ENCODE assay signal across 8 cellular contexts in the genomic region with DNA sequence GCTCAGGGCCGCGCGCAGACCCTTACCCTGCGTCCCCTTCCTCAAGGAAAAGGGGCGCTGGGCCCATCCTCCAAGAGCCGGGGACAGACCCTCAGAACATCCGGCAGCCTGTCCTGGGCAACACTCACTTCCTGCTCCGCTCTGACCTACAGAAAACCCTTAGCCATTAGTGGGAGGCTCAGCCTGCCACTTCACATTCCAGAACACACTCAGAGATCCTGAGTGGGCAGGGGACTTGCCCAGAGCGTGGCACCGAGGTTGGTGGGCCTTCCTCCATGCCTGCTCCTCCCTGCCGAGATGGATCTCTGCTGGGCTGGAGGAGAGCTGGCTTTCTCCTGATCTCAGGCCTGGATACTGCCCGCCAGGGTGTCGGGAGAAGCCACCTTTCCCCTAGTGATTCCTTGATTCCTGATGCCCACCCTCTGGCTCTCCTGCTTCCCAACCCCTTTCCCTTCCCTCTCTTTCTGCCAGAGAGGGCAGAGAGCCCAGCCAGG. TPM values are rescaled to one million over a fixed set of nuclear protein-coding genes. Genes with fewer than 3 reads are reported as not detected.
A peak's percentile ranks its signal among the peaks of the same experiment; 100 is the strongest.
DNase-seq lines count a peak whose midpoint lies in the region; ATAC-seq, FAIRE-seq and TF ChIP-seq lines count a peak whose summit lies in the region.

No MANE protein-coding gene starts in this region.

- no peak for TF ChIP-seq POLR2A in A549 (IDR thresholded peaks at IDR 0.05; ENCODE audit: low read length)

- peaks cover 2% of the 10 kb centered on the region; the same call in 1 of the 2 replicates for H3K27me3 Mint-ChIP-seq in HFFc6 (ENCODE audit: insufficient read depth)

- WGBS in A549 (ENCODE audit: missing lambda C conversion rate) = 57% methylated on average over 13 of the region's 13 CpGs

- H3K4me3 ChIP-seq in A549 (peak overlapping the region; percentile 88), mucosa of descending colon (no peak overlapping the region)

- POLR2A ChIA-PET in A549 (lab: Yijun Ruan, JAX) = no interaction called here

- H3K36me3 ChIP-seq in mucosa of descending colon (ENCODE audit: low read depth) = no peaks in the 10 kb centered on the region

- no peak for DNase-seq in A549 (ENCODE audit: low read depth in 1 of 2, low spot score in 1 of 2)
- DNase-seq in HFFc6 = no peak
- no peak for DNase-seq in caudate nucleus (lab: John Stamatoyannopoulos, UW)
- DNase-seq in mucosa of descending colon = no peak

- TF ChIP-seq CTCF in A549 (IDR thresholded peaks at IDR 0.05) (no peak), HFFc6 (IDR thresholded peaks at IDR 0.05) (no peak), mucosa of descending colon (IDR thresholded peaks at IDR 0.05) (no peak)

- H3K4me3 Mint-ChIP-seq in HFFc6 = peak overlapping the region; percentile 72

- ATAC-seq in A549 (no peak), mucosa of descending colon (peak; percentile 1), HG03460 (IDR thresholded peaks at IDR 0.05; ENCODE audit: unreplicated experiment) (no peak), GM18868 (IDR thresholded peaks at IDR 0.05; ENCODE audit: unreplicated experiment) (no peak), GM19467 (IDR thresholded peaks at IDR 0.05; ENCODE audit: unreplicated experiment) (no peak), GM21576 (IDR thresholded peaks at IDR 0.05; ENCODE audit: unreplicated experiment) (no peak)

- peak overlapping the region; percentile 71 for H3K27ac Mint-ChIP-seq in HFFc6

- no peak for TF ChIP-seq EP300 in A549 (IDR thresholded peaks at IDR 0.05)

- peak overlapping the region; percentile 100 for H3K4me2 ChIP-seq in A549

- intact Hi-C loops in mucosa of descending colon (cut with DNase I, micrococcal nuclease) = no loop called here

- TF ChIP-seq RAD21 in A549 (conservative IDR thresholded peaks at IDR 0.05 in 1 of 2, IDR thresholded peaks at IDR 0.05 in 1 of 2) = no peak

- no peaks in the 10 kb centered on the region for H3K9me3 ChIP-seq in A549
- no peaks in the 10 kb centered on the region for H3K9me3 ChIP-seq in mucosa of descending colon

- H3K36me3 Mint-ChIP-seq in HFFc6 (ENCODE audit: low read depth) = no peaks in the 10 kb centered on the region

- H3K9me3 Mint-ChIP-seq in HFFc6 = no peaks in the 10 kb centered on the region

- peak overlapping the region; percentile 59 to 81; a peak in 4 of 6 replicates for H3K27ac ChIP-seq in A549
- H3K27ac ChIP-seq in caudate nucleus (ENCODE audit: low read depth, low read length) = peak overlapping the region; percentile 31

- no peak for FAIRE-seq in A549 (lab: Jason Lieb, UNC)

- peaks cover 31% of the 10 kb centered on the region for H3K4me1 ChIP-seq in A549
- H3K4me1 ChIP-seq in mucosa of descending colon (ENCODE audit: low read depth) = peaks cover 24% of the 10 kb centered on the region

- peaks cover 15% of the 10 kb centered on the region for H3K4me1 Mint-ChIP-seq in HFFc6 (ENCODE audit: low read depth)

- CTCF ChIA-PET in A549 (lab: Yijun Ruan, JAX) = interaction anchor here (0.6 to 11.7 kb wide), 6 partner anchors 8 to 119 kb away, joined by 3 to 204 read pairs (median 60); a partner anchor contains a TSS

TF ChIP-seq in A549, 52 proteins besides CTCF, POLR2A, EP300 and RAD21:
- TF ChIP-seq, protein P1, sequence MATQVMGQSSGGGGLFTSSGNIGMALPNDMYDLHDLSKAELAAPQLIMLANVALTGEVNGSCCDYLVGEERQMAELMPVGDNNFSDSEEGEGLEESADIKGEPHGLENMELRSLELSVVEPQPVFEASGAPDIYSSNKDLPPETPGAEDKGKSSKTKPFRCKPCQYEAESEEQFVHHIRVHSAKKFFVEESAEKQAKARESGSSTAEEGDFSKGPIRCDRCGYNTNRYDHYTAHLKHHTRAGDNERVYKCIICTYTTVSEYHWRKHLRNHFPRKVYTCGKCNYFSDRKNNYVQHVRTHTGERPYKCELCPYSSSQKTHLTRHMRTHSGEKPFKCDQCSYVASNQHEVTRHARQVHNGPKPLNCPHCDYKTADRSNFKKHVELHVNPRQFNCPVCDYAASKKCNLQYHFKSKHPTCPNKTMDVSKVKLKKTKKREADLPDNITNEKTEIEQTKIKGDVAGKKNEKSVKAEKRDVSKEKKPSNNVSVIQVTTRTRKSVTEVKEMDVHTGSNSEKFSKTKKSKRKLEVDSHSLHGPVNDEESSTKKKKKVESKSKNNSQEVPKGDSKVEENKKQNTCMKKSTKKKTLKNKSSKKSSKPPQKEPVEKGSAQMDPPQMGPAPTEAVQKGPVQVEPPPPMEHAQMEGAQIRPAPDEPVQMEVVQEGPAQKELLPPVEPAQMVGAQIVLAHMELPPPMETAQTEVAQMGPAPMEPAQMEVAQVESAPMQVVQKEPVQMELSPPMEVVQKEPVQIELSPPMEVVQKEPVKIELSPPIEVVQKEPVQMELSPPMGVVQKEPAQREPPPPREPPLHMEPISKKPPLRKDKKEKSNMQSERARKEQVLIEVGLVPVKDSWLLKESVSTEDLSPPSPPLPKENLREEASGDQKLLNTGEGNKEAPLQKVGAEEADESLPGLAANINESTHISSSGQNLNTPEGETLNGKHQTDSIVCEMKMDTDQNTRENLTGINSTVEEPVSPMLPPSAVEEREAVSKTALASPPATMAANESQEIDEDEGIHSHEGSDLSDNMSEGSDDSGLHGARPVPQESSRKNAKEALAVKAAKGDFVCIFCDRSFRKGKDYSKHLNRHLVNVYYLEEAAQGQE (IDR thresholded peaks at IDR 0.05) = no peak

RNA-seq across cellular contexts. Expression of a gene that starts 1.5 kb away (rescaled TPM):
- polyA plus RNA-seq in A549 (2011; rRNA removed) = 0.09 TPM in 2 replicates
- 0.11 and 0.14 TPM in 2 replicates for polyA plus RNA-seq in A549 (2012; cell fraction: cytosol; rRNA removed)
- 0.49 and 0.92 TPM in 2 replicates for polyA plus RNA-seq in A549 (2012; cell fraction: nucleus; rRNA removed)
- 0.21 to 0.30 TPM (median 0.30 TPM) in 3 replicates for polyA plus RNA-seq in A549 (2017; fragmentation: RNase III; extraction: RNeasy Plus Mini Kit Qiagen cat#74134 plus additional on column Dnase treatment)
- polyA minus RNA-seq in A549 (2011; rRNA and poly(A)+ RNA removed) = 0.15 TPM in 1 of 2 replicates, not detected in the other
- under 1 TPM; 0.09 to 0.38 (median 0.21) TPM for total RNA-seq in HFFc6 (2021; fragmentation: NEBNext Ultra II Directional; extraction: Animal tissue kit (Norgen Biotek cat#: 25700))
- total RNA-seq in mucosa of descending colon = 10 to 100 TPM; 13.1 to 17.8 (median 14.8) TPM

RNA-seq across cellular contexts. Expression of a gene that starts 5.6 kb away (rescaled TPM):
- polyA plus RNA-seq in A549 (2011; rRNA removed) (6.4 and 8.2 TPM in 2 replicates), A549 (2017; fragmentation: RNase III; extraction: RNeasy Plus Mini Kit Qiagen cat#74134 plus additional on column Dnase treatment) (6.5 to 6.8 TPM (median 6.6 TPM) in 3 replicates)
- 11.6 and 13.2 TPM in 2 replicates for polyA plus RNA-seq in A549 (2012; cell fraction: cytosol; rRNA removed)
- 8.9 and 11.0 TPM in 2 replicates for polyA plus RNA-seq in A549 (2012; cell fraction: nucleus; rRNA removed)
- polyA minus RNA-seq in A549 (2011; rRNA and poly(A)+ RNA removed) = 3.8 and 4.1 TPM in 2 replicates
- 1 to 10 TPM; 4.6 to 6.5 (median 5.0) TPM for total RNA-seq in HFFc6 (2021; fragmentation: NEBNext Ultra II Directional; extraction: Animal tissue kit (Norgen Biotek cat#: 25700))
- 10 to 100 TPM; 33.3 to 71.6 (median 41.0) TPM for total RNA-seq in mucosa of descending colon

RNA-seq across cellular contexts. Expression of a gene that starts 15.4 kb away (rescaled TPM):
- polyA plus RNA-seq in A549 (2011; rRNA removed) (6.0 and 7.0 TPM in 2 replicates), A549 (2017; fragmentation: RNase III; extraction: RNeasy Plus Mini Kit Qiagen cat#74134 plus additional on column Dnase treatment) (3.5 to 6.0 TPM (median 5.3 TPM) in 3 replicates)
- 7.6 and 11.8 TPM in 2 replicates for polyA plus RNA-seq in A549 (2012; cell fraction: cytosol; rRNA removed)
- polyA plus RNA-seq in A549 (2012; cell fraction: nucleus; rRNA removed) = 16.4 and 24.1 TPM in 2 replicates
- 15.3 and 15.9 TPM in 2 replicates for polyA minus RNA-seq in A549 (2011; rRNA and poly(A)+ RNA removed)
- 10 to 100 TPM in 1 of 6 experiments, 1 to 10 TPM in 5; 6.4 to 11.2 (median 6.9) TPM for total RNA-seq in HFFc6 (2021; fragmentation: NEBNext Ultra II Directional; extraction: Animal tissue kit (Norgen Biotek cat#: 25700))
- 10 to 100 TPM; 12.7 to 30.8 (median 23.7) TPM for total RNA-seq in mucosa of descending colon

RNA-seq across cellular contexts. Expression of a gene that starts 40.6 kb away (rescaled TPM):
- polyA plus RNA-seq in A549 (2011; rRNA removed) (263 and 374 TPM in 2 replicates), A549 (2017; fragmentation: RNase III; extraction: RNeasy Plus Mini Kit Qiagen cat#74134 plus additional on column Dnase treatment) (228 to 250 TPM (median 234 TPM) in 3 replicates)
- polyA plus RNA-seq in A549 (2012; cell fraction: cytosol; rRNA removed) = 225 and 261 TPM in 2 replicates
- 743 and 891 TPM in 2 replicates for polyA plus RNA-seq in A549 (2012; cell fraction: nucleus; rRNA removed)
- polyA minus RNA-seq in A549 (2011; rRNA and poly(A)+ RNA removed) = 1,065 and 1,094 TPM in 2 replicates
- total RNA-seq in HFFc6 (2021; fragmentation: NEBNext Ultra II Directional; extraction: Animal tissue kit (Norgen Biotek cat#: 25700)) = 100 to 1,000 TPM; 224 to 285 (median 248) TPM
- total RNA-seq in mucosa of descending colon = 100 to 1,000 TPM; 214 to 238 (median 222) TPM

Comparison
In these comparisons a context has a peak if more than half of its experiments do, and no peak if none do; other contexts are left out.
1. RNA of a gene that starts 1.5 kb away (total RNA-seq): 13.1 to 17.8 TPM in mucosa of descending colon; 0.09 to 0.38 TPM in HFFc6; every median in the first group is over 10 times any median in the second.
2. RNA of a gene that starts 5.6 kb away (total RNA-seq): 33.3 to 71.6 TPM in mucosa of descending colon; 4.6 to 6.5 TPM in HFFc6; every median in the first group is over 4 times any median in the second.